In the genomic region with DNA sequence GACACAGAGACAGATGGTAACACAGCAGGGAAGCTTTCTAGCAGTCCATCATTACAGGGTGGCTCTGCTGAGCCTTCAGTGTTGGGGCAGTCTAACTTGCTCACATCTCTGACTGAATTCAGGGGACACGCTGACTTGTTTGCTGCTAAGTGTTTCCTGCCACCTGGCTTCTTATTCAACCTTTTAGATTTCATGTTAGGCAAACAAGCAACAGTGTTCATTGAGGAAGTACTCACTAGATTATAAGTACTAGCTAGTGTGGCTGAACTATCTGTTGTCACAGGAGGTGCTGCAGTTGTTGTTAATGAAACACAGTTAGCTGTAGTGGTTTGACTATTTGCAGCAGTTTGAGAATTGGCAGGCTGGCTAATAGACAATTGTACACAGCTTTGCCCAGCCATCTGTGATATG, we compare ENCODE assay signal across 12 cellular contexts. TPM values are rescaled to one million over a fixed set of nuclear protein-coding genes. Genes with fewer than 3 reads are reported as not detected.
DNase-seq lines count a peak whose midpoint lies in the region; ATAC-seq and TF ChIP-seq lines count a peak whose summit lies in the region.
"Had no signal": no experiment of that assay in that cellular context is flagged by ENCODE, and none has a peak within 500 bp of the region (broad histone marks: within the 10 kb centered on the region; RNA-seq: fewer than 3 reads in every experiment).

No MANE protein-coding gene starts in this region.

- H3K36me3 ChIP-seq in GM06990 (ENCODE audit: control insufficient read depth, insufficient read depth, low read length): peaks cover 4% of the 10 kb centered on the region
- H3K36me3 ChIP-seq in WERI-Rb-1: peaks cover 7% of the 10 kb centered on the region; the same call in 1 of the 2 replicates
- peaks cover 0 to 24% of the 10 kb centered on the region in 2 donors for H3K36me3 ChIP-seq in gastrocnemius medialis
- peaks cover 0 to 5% (median 0%) of the 10 kb centered on the region in 4 donors for H3K36me3 ChIP-seq in transverse colon

- WGBS in transverse colon (ENCODE audit: low coverage in 1 of 2), 2 donors: 50 to 53% methylated on average over 1 of the region's 1 CpG

- 0 out of 2 replicates have a peak overlapping the region, but pooled peaks have one; percentile 33 for H3K27ac ChIP-seq in WERI-Rb-1
- peak overlapping the region; percentile 86 to 89 (median 88) for H3K27ac ChIP-seq in gastrocnemius medialis
- no peak overlapping the region for H3K27ac ChIP-seq in transverse colon
- H3K27ac ChIP-seq: adrenal gland, epithelial cell of prostate, testis had no signal

- H3K27me3 ChIP-seq in GM06990 (replicated peaks; ENCODE audit: control insufficient read depth, insufficient read depth, low read length) (no peaks in the 10 kb centered on the region), WERI-Rb-1 (ENCODE audit: insufficient read depth, low read depth, severe bottlenecking) (no peaks in the 10 kb centered on the region), gastrocnemius medialis (no peaks in the 10 kb centered on the region), transverse colon (no peaks in the 10 kb centered on the region)
- H3K27me3 ChIP-seq: adrenal gland, testis had no signal

- intact Hi-C loops in gastrocnemius medialis (cut with DNase I; ENCODE audit: low total_unique reads): no loop called here
- intact Hi-C loops in transverse colon (cut with DNase I; ENCODE audit: low total_unique reads): no loop called here

- DNase-seq in GM06990 (ENCODE audit: extremely low read depth, insufficient read length): peak; percentile 7
- peak; percentile 64 for DNase-seq in NCI-H2029 treated with DMSO at 0.1 percent for 48 hours (lab: John Stamatoyannopoulos, UW)
- DNase-seq in WERI-Rb-1: peak; percentile 41
- no peak for DNase-seq in gastrocnemius medialis
- DNase-seq in NCI-H187 treated with DMSO at 0.1 percent for 48 hours (lab: John Stamatoyannopoulos, UW): no peak
- no peak for DNase-seq in transverse colon
- DNase-seq: activated CD4-positive, alpha-beta T cell treated with anti-CD3 and anti-CD28 coated beads, Interleukin-2, amount 50 U/mL, for 4 hours; adrenal gland; posterior cingulate gyrus; testis had no signal

- TF ChIP-seq CTCF in GM06990 (IDR thresholded peaks at IDR 0.05; ENCODE audit: insufficient read depth, low read length, poor library complexity, severe bottlenecking): no peak
- TF ChIP-seq CTCF in WERI-Rb-1 (IDR thresholded peaks at IDR 0.05; ENCODE audit: low read depth, low read length): no peak
- TF ChIP-seq CTCF in gastrocnemius medialis (IDR thresholded peaks at IDR 0.05 in 4 of 5, conservative IDR thresholded peaks at IDR 0.05 in 1 of 5): no peak
- TF ChIP-seq CTCF in transverse colon (IDR thresholded peaks at IDR 0.05): no peak

- H3K4me3 ChIP-seq in GM06990 (replicated peaks; ENCODE audit: low read depth, low read length) (no peak overlapping the region), WERI-Rb-1 (ENCODE audit: low read depth, low read length) (no peak overlapping the region), gastrocnemius medialis (no peak overlapping the region), transverse colon (no peak overlapping the region)
- H3K4me3 ChIP-seq: adrenal gland, testis had no signal

- no peak for TF ChIP-seq EP300 in transverse colon (IDR thresholded peaks at IDR 0.05; ENCODE audit: low read depth)

- H3K4me1 ChIP-seq in gastrocnemius medialis (peaks cover 61 to 89% of the 10 kb centered on the region in 2 donors), transverse colon (peaks cover 0 to 18% (median 11%) of the 10 kb centered on the region in 4 donors)
- H3K4me1 ChIP-seq: adrenal gland, testis had no signal

- no peak for ATAC-seq in gastrocnemius medialis
- ATAC-seq in GM21737 (IDR thresholded peaks at IDR 0.05; ENCODE audit: unreplicated experiment): no peak

- H3K9me3 ChIP-seq in WERI-Rb-1 (ENCODE audit: severe bottlenecking): no peaks in the 10 kb centered on the region
- no peaks in the 10 kb centered on the region for H3K9me3 ChIP-seq in gastrocnemius medialis
- no peaks in the 10 kb centered on the region for H3K9me3 ChIP-seq in transverse colon
- H3K9me3 ChIP-seq: adrenal gland, testis had no signal

- TF ChIP-seq POLR2A in gastrocnemius medialis (IDR thresholded peaks at IDR 0.05): no peak
- TF ChIP-seq POLR2A in transverse colon (IDR thresholded peaks at IDR 0.05): no peak

- in situ Hi-C loops in gastrocnemius medialis (cut with MboI; ENCODE audit: low sequenced_read_pairs in 4 of 4) (no loop called here), transverse colon (cut with MboI; ENCODE audit: low pct_ligation_motif_present in 1 of 4, low pct_unique_long_range_greater_than_20kb in 1 of 4, low sequenced_read_pairs in 3 of 4) (no loop called here)

RNA-seq across cellular contexts. Expression of a gene that starts 37.3 kb away (rescaled TPM):
- total RNA-seq in gastrocnemius medialis: 10 to 100 TPM; 35.7 to 49.6 (median 40.1) TPM
- 10 to 100 TPM; 23.1 to 33.2 (median 27.8) TPM for total RNA-seq in transverse colon

Comparison
In these comparisons a context has a peak if more than half of its experiments do, and no peak if none do; other contexts are left out.
1. DNase-seq: peak in GM06990 (single experiment), NCI-H2029 treated with DMSO at 0.1 percent for 48 hours (single experiment) and WERI-Rb-1 (single experiment); none in gastrocnemius medialis (0 of 2), NCI-H187 treated with DMSO at 0.1 percent for 48 hours (single experiment) and transverse colon (single experiment).
2. H3K27ac ChIP-seq: peak in WERI-Rb-1 (single experiment) and gastrocnemius medialis (4 of 4); none in transverse colon (0 of 4).